Comparison of ENCODE assay signal across 1 cellular context in the genomic region with DNA sequence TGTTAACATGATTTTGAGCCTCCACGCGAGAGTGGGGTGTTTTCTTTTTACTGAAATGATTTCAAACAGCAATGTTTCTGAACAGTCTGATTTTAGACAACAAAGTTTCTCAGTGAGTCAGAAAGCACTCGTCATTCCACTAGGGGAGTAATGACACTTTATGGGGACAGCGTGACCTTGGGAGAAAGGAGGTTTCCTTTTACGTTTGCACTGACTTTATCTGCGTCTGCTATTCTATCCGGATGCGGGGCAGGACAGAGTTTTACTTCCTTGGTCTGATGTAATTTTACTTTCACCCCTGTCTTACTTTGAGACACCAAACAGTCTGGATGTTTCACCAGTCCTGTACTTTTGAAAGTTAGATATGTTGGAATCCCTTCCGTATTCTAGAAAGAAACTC.
A peak's percentile ranks its signal among the peaks of the same experiment; 100 is the strongest.
TF ChIP-seq lines count a peak whose summit lies in the region.

No MANE protein-coding gene starts in this region.

TF ChIP-seq in HepG2, 621 proteins besides CTCF, POLR2A, EP300 and RAD21 (continued from another document):
- TF ChIP-seq, protein P1, sequence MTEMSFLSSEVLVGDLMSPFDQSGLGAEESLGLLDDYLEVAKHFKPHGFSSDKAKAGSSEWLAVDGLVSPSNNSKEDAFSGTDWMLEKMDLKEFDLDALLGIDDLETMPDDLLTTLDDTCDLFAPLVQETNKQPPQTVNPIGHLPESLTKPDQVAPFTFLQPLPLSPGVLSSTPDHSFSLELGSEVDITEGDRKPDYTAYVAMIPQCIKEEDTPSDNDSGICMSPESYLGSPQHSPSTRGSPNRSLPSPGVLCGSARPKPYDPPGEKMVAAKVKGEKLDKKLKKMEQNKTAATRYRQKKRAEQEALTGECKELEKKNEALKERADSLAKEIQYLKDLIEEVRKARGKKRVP (CRISPR knock-in tag; IDR thresholded peaks at IDR 0.05) = 0 out of 4 replicates have a peak, but pooled peaks of 1 of the 2 experiments have one; percentile 14
